In the genomic region with DNA sequence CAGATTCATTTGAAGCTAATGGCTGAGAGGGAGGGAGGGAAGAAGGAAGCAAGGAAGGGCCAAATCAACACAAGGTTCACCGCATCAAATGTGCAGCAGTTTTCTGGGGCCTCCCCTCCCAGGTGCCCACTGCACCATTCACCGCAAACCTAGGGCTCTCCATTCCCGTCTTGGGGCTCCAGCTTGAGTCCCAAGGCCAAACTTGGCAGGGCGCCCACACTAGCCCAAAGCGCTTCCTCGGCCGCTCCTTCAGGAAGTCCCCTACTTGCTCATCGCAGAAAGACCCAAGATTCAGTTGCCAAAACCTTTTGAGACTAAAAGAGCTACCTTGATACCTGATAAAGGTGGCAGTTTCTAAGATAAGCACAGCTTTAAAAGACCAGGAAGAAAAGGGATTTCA, we compare ENCODE assay signal across 27 cellular contexts.
"Had no signal": no experiment of that assay in that cellular context is flagged by ENCODE, and none has a peak within 500 bp of the region (broad histone marks: within the 10 kb centered on the region; RNA-seq: fewer than 3 reads in every experiment).

No MANE protein-coding gene starts in this region.

- H3K27ac Mint-ChIP-seq: activated CD4-positive, alpha-beta T cell treated with anti-CD3 and anti-CD28 coated beads for 36 hours; activated CD4-positive, alpha-beta T cell treated with anti-CD3 and anti-CD28 coated beads, Interleukin-2, amount 10 ng/mL, durations not matched to agents 7 days and 5 days; activated CD8-positive, alpha-beta T cell treated with anti-CD3 and anti-CD28 coated beads, Interleukin-2, amount 10 ng/mL, durations not matched to agents 7 days and 5 days; activated naive CD4-positive, alpha-beta T cell treated with anti-CD3 and anti-CD28 coated beads, Interleukin-2, amount 10 ng/mL, durations not matched to agents 7 days and 5 days; activated naive CD8-positive, alpha-beta T cell; activated naive CD8-positive, alpha-beta T cell treated with anti-CD3 and anti-CD28 coated beads, Interleukin-2, amount 50 U/mL, for 24 hours; brain; T-helper 1 cell treated with Interleukin-12 subunit alpha and Interleukin-12 subunit beta and Interleukin-4 antibody, amounts not matched to agents 30 μg/mL and 1 μg/mL, for 36 hours; T-helper 2 cell treated with Interferon-gamma antibody and Interleukin-4, amounts not matched to agents 5 μg/mL and 100 μg/mL, for 36 hours had no signal

- H3K4me3 ChIP-seq: PC-9, SJCRH30, SK-N-MC had no signal

- H3K36me3 ChIP-seq: SJCRH30 had no signal

- H3K4me1 Mint-ChIP-seq: activated CD4-positive, alpha-beta T cell treated with anti-CD3 and anti-CD28 coated beads for 36 hours; activated CD4-positive, alpha-beta T cell treated with anti-CD3 and anti-CD28 coated beads, Interleukin-2, amount 10 ng/mL, durations not matched to agents 7 days and 5 days; activated naive CD4-positive, alpha-beta T cell treated with anti-CD3 and anti-CD28 coated beads, Interleukin-2, amount 10 ng/mL, durations not matched to agents 7 days and 5 days; activated naive CD8-positive, alpha-beta T cell treated with anti-CD3 and anti-CD28 coated beads, Interleukin-2, amount 50 U/mL, for 24 hours; central memory CD8-positive, alpha-beta T cell had no signal

- DNase-seq: activated CD4-positive, alpha-beta T cell treated with anti-CD3 and anti-CD28 coated beads for 36 hours; activated CD4-positive, alpha-beta T cell treated with anti-CD3 and anti-CD28 coated beads, Interleukin-2, amount 10 ng/mL, durations not matched to agents 7 days and 5 days; activated CD4-positive, alpha-beta T cell treated with anti-CD3 and anti-CD28 coated beads, Interleukin-2, amount 50 U/mL, for 48 hours; activated CD8-positive, alpha-beta memory T cell treated with anti-CD3 and anti-CD28 coated beads, Interleukin-2, amount 50 U/mL, for 4 hours; activated CD8-positive, alpha-beta T cell treated with anti-CD3 and anti-CD28 coated beads, Interleukin-2, amount 10 ng/mL, durations not matched to agents 7 days and 5 days; activated effector memory CD4-positive, alpha-beta T cell treated with Interleukin-2 at 50 U/mL for 16 hours; activated naive CD4-positive, alpha-beta T cell treated with anti-CD3 and anti-CD28 coated beads, Interleukin-2, amount 10 ng/mL, durations not matched to agents 7 days and 5 days; activated naive CD8-positive, alpha-beta T cell treated with anti-CD3 and anti-CD28 coated beads, Interleukin-2, amount 50 U/mL, for 24 hours; activated T-cell treated with anti-CD3 and anti-CD28 coated beads, Interleukin-2, amount 50 U/mL, for 48 hours; anterior cingulate cortex; NCI-H1105; NCI-H1436; NCI-H1694 treated with DMSO at 0.1 percent for 48 hours; NCI-H2029; NCI-H345; NCI-H524 treated with DMSO at 0.1 percent for 48 hours; PC-9; SHP77; SJCRH30 had no signal

- H3K4me1 ChIP-seq: SJCRH30 had no signal

- H3K4me3 Mint-ChIP-seq: activated CD4-positive, alpha-beta T cell treated with anti-CD3 and anti-CD28 coated beads for 36 hours; activated CD4-positive, alpha-beta T cell treated with anti-CD3 and anti-CD28 coated beads, Interleukin-2, amount 10 ng/mL, durations not matched to agents 7 days and 5 days; activated CD8-positive, alpha-beta T cell treated with anti-CD3 and anti-CD28 coated beads, Interleukin-2, amount 10 ng/mL, durations not matched to agents 7 days and 5 days; activated naive CD4-positive, alpha-beta T cell treated with anti-CD3 and anti-CD28 coated beads, Interleukin-2, amount 10 ng/mL, durations not matched to agents 7 days and 5 days; activated naive CD8-positive, alpha-beta T cell; activated naive CD8-positive, alpha-beta T cell treated with anti-CD3 and anti-CD28 coated beads, Interleukin-2, amount 50 U/mL, for 24 hours; brain; central memory CD8-positive, alpha-beta T cell; T-helper 1 cell treated with Interleukin-12 subunit alpha and Interleukin-12 subunit beta and Interleukin-4 antibody, amounts not matched to agents 30 μg/mL and 1 μg/mL, for 36 hours; T-helper 2 cell treated with Interferon-gamma antibody and Interleukin-4, amounts not matched to agents 5 μg/mL and 100 μg/mL, for 36 hours had no signal

- H3K9me3 Mint-ChIP-seq: activated CD4-positive, alpha-beta T cell treated with anti-CD3 and anti-CD28 coated beads, Interleukin-2, amount 10 ng/mL, durations not matched to agents 7 days and 5 days; activated naive CD4-positive, alpha-beta T cell treated with anti-CD3 and anti-CD28 coated beads, Interleukin-2, amount 10 ng/mL, durations not matched to agents 7 days and 5 days; central memory CD8-positive, alpha-beta T cell; T-helper 1 cell treated with Interleukin-12 subunit alpha and Interleukin-12 subunit beta and Interleukin-4 antibody, amounts not matched to agents 30 μg/mL and 1 μg/mL, for 36 hours; T-helper 2 cell treated with Interferon-gamma antibody and Interleukin-4, amounts not matched to agents 5 μg/mL and 100 μg/mL, for 36 hours had no signal

- H3K27me3 Mint-ChIP-seq: brain had no signal

- H3K36me3 Mint-ChIP-seq: activated naive CD4-positive, alpha-beta T cell treated with anti-CD3 and anti-CD28 coated beads, Interleukin-2, amount 10 ng/mL, durations not matched to agents 7 days and 5 days had no signal

- ATAC-seq: activated CD4-positive, alpha-beta T cell treated with anti-CD3 and anti-CD28 coated beads for 36 hours; activated CD4-positive, CD25-positive, alpha-beta regulatory T cell treated with anti-CD3 and anti-CD28 coated beads, Interleukin-2, amount 50 U/mL, for 24 hours; activated CD8-positive, alpha-beta T cell treated with anti-CD3 and anti-CD28 coated beads, Interleukin-2, amount 10 ng/mL, durations not matched to agents 7 days and 5 days; activated naive CD8-positive, alpha-beta T cell treated with anti-CD3 and anti-CD28 coated beads, Interleukin-2, amount 50 U/mL, for 24 hours had no signal

- H3K9me3 ChIP-seq: SJCRH30 had no signal

- H3K27ac ChIP-seq: PC-9, RWPE1, SJCRH30, SK-N-MC had no signal
